ENCODE assay signal across 8 cellular contexts in the genomic region with DNA sequence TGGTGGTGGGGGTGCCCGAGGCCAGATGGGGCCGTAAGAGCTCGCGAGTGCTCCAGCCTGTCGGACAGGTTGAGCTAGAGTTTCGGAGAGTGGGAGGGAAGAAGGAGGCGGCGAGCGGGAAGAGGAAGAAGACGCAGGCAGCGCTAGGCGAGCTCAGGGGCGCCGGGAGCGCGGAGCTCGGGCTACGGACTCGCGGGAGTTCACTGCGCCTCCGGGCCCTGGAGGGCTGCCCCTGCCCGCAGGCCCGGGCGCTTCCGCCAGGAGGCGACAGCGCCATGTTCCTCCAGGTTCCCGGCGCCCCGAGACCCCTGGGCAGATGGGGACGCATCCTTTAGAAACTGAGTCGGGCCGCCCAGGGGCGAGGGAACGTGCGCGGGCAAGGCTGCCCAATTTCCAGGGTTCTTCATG. TPM values are rescaled to one million over a fixed set of nuclear protein-coding genes. Genes with fewer than 3 reads are reported as not detected.
DNase-seq lines count a peak whose midpoint lies in the region; ATAC-seq and TF ChIP-seq lines count a peak whose summit lies in the region.

No MANE protein-coding gene starts in this region.

- no peaks in the 10 kb centered on the region for H3K9me3 Mint-ChIP-seq in CD8-positive, alpha-beta T cell

- no peak for TF ChIP-seq POLR2A in testis (IDR thresholded peaks at IDR 0.05)

- intact Hi-C loops in testis (cut with DNase I; ENCODE audit: low total_unique reads), result no loop called here
- intact Hi-C loops in CD8-positive, alpha-beta T cell (cut with DNase I, micrococcal nuclease), result no loop called here

- peaks cover 25% of the 10 kb centered on the region for H3K4me1 ChIP-seq in testis
- peaks cover 5% of the 10 kb centered on the region for H3K4me1 ChIP-seq in CD8-positive, alpha-beta T cell (ENCODE audit: insufficient read depth, low read length)

- peak overlapping the region; percentile 13 to 55 for H3K4me3 ChIP-seq in testis
- H3K4me3 ChIP-seq in CD8-positive, alpha-beta T cell (ENCODE audit: low read depth, low read length), result no peak overlapping the region

- TF ChIP-seq CTCF in testis (IDR thresholded peaks at IDR 0.05), result peak in 1 of 3 experiments; percentile 41
- TF ChIP-seq CTCF in CD8-positive, alpha-beta T cell (IDR thresholded peaks at IDR 0.05), result no peak

- peak; percentile 89 for DNase-seq in EH (ENCODE audit: low read depth)
- peak; percentile 78 for DNase-seq in M059J (ENCODE audit: low read depth)
- peak; percentile 95 for DNase-seq in astrocyte of the hippocampus (ENCODE audit: low read depth, low spot score)
- peak; percentile 94 for DNase-seq in iPS-NIHi11 (ENCODE audit: low spot score)
- DNase-seq in testis, result peak; percentile 65
- DNase-seq in CD8-positive, alpha-beta T cell, result no peak

- peaks cover 8% of the 10 kb centered on the region for H3K4me1 Mint-ChIP-seq in CD8-positive, alpha-beta T cell (ENCODE audit: low read depth)

- H3K27ac ChIP-seq in testis, result no peak overlapping the region
- no peak overlapping the region for H3K27ac ChIP-seq in CD8-positive, alpha-beta T cell (ENCODE audit: low read depth, low read length)

- no peaks in the 10 kb centered on the region for H3K9me3 ChIP-seq in testis
- H3K9me3 ChIP-seq in CD8-positive, alpha-beta T cell (ENCODE audit: low read length), result no peaks in the 10 kb centered on the region

- WGBS in testis, 2 donors, result 1% methylated on average over 31 to 38 of the region's 38 CpGs

- H3K36me3 ChIP-seq in testis (ENCODE audit: low read depth, missing control alignments), result no peaks in the 10 kb centered on the region
- H3K36me3 ChIP-seq in CD8-positive, alpha-beta T cell (ENCODE audit: insufficient read depth, low read length), result no peaks in the 10 kb centered on the region

- ATAC-seq in GM21390 (IDR thresholded peaks at IDR 0.05; ENCODE audit: unreplicated experiment), result no peak
- no peak for ATAC-seq in CD8-positive, alpha-beta T cell
- ATAC-seq in GM21619 (IDR thresholded peaks at IDR 0.05; ENCODE audit: unreplicated experiment), result no peak

- peaks cover 36% of the 10 kb centered on the region for H3K27me3 Mint-ChIP-seq in CD8-positive, alpha-beta T cell (ENCODE audit: low read depth)

- H3K27ac Mint-ChIP-seq in CD8-positive, alpha-beta T cell, result no peak overlapping the region

- H3K4me3 Mint-ChIP-seq in CD8-positive, alpha-beta T cell, result no peak overlapping the region

- POLR2A ChIA-PET in CD8-positive, alpha-beta T cell (lab: Charles Lee), result no interaction called here

- no peaks in the 10 kb centered on the region for H3K27me3 ChIP-seq in testis
- peaks cover 10% of the 10 kb centered on the region for H3K27me3 ChIP-seq in CD8-positive, alpha-beta T cell (ENCODE audit: insufficient read depth, low read length)

- CTCF ChIA-PET in CD8-positive, alpha-beta T cell (lab: Charles Lee), result no interaction called here

- no peaks in the 10 kb centered on the region for H3K36me3 Mint-ChIP-seq in CD8-positive, alpha-beta T cell

RNA-seq across cellular contexts. Expression of a gene that starts 1.0 kb away (rescaled TPM):
- total RNA-seq in M059J (2014; rRNA removed; shearing (Covaris generic)), result 3.6 and 7.5 TPM in 2 replicates
- 1 to 10 TPM; 1.3 to 1.9 TPM for total RNA-seq in testis
- polyA plus RNA-seq in testis (ENCODE audit: insufficient read depth, low read depth, low replicate concordance), result 1.4 TPM
- total RNA-seq in CD8-positive, alpha-beta T cell, result not detected

Comparison
In these comparisons a context has a peak if more than half of its experiments do, and no peak if none do; other contexts are left out.
1. DNase-seq: peak in EH (single experiment), M059J (single experiment), astrocyte of the hippocampus (single experiment), iPS-NIHi11 (single experiment) and testis (single experiment); none in CD8-positive, alpha-beta T cell (0 of 7).